In genomic region chr10:18222870-18223269, GRCh38 we compare ENCODE assay signal across 29 cellular contexts.
"Had no signal": no experiment of that assay in that cellular context is flagged by ENCODE, and none has a peak within 500 bp of the region (broad histone marks: within the 10 kb centered on the region; RNA-seq: fewer than 3 reads in every experiment).

No MANE protein-coding gene starts in this region.

- H3K36me3 Mint-ChIP-seq: activated CD4-positive, alpha-beta memory T cell treated with anti-CD3 and anti-CD28 coated beads for 36 hours; activated naive CD4-positive, alpha-beta T cell treated with anti-CD3 and anti-CD28 coated beads, Interleukin-2, amount 10 ng/mL, durations not matched to agents 7 days and 5 days; mesothelial cell of epicardium; naive thymus-derived CD4-positive, alpha-beta T cell; stimulated activated effector memory CD8-positive, alpha-beta T cell treated with anti-CD3 and anti-CD28 coated beads, Interleukin-12 subunit alpha, Interleukin-12 subunit beta, amount 100 ng/mL, for 72 hours had no signal

- H2AFZ ChIP-seq: hepatocyte had no signal

- H3K9me3 ChIP-seq: breast epithelium, gastroesophageal sphincter, ovary, right lobe of liver, upper lobe of left lung, vagina had no signal

- ATAC-seq: esophagus mucosa; gastroesophageal sphincter; left cardiac atrium; naive thymus-derived CD4-positive, alpha-beta T cell; right lobe of liver; stimulated activated effector memory CD8-positive, alpha-beta T cell treated with anti-CD3 and anti-CD28 coated beads, Interleukin-12 subunit alpha, Interleukin-12 subunit beta, amount 100 ng/mL, for 72 hours had no signal

- H3K4me3 ChIP-seq: breast epithelium, gastroesophageal sphincter, hepatocyte, ovary, right lobe of liver, skin epidermis, upper lobe of left lung, vagina had no signal

- H3K36me3 ChIP-seq: breast epithelium, gastroesophageal sphincter, ovary, right lobe of liver, upper lobe of left lung, vagina had no signal

- H3K9me3 Mint-ChIP-seq: activated CD4-positive, alpha-beta memory T cell treated with anti-CD3 and anti-CD28 coated beads for 36 hours; activated naive CD4-positive, alpha-beta T cell treated with anti-CD3 and anti-CD28 coated beads, Interleukin-2, amount 10 ng/mL, durations not matched to agents 7 days and 5 days; activated T-cell treated with anti-CD3 and anti-CD28 coated beads, Interleukin-2, amount 50 U/mL, for 24 hours; mesothelial cell of epicardium; naive thymus-derived CD4-positive, alpha-beta T cell; stimulated activated effector memory CD8-positive, alpha-beta T cell treated with anti-CD3 and anti-CD28 coated beads, Interleukin-12 subunit alpha, Interleukin-12 subunit beta, amount 100 ng/mL, for 72 hours; stimulated activated naive CD8-positive, alpha-beta T cell treated with anti-CD3 and anti-CD28 coated beads, Interleukin-15, Interleukin-2, amounts not matched to agents 100 ng/mL and 50 ng/mL, for 24 hours; T-helper 2 cell treated with Interferon-gamma antibody and Interleukin-4, amounts not matched to agents 5 μg/mL and 100 μg/mL, for 36 hours had no signal

- H3K27ac ChIP-seq: breast epithelium, hepatocyte, right lobe of liver, skin epidermis, upper lobe of left lung, vagina had no signal

- H3K4me2 ChIP-seq: hepatocyte had no signal

- H3K27me3 Mint-ChIP-seq: activated naive CD4-positive, alpha-beta T cell treated with anti-CD3 and anti-CD28 coated beads, Interleukin-2, amount 10 ng/mL, durations not matched to agents 7 days and 5 days; activated T-cell treated with anti-CD3 and anti-CD28 coated beads, Interleukin-2, amount 50 U/mL, for 24 hours; naive thymus-derived CD4-positive, alpha-beta T cell; stimulated activated naive CD8-positive, alpha-beta T cell treated with anti-CD3 and anti-CD28 coated beads, Interleukin-15, Interleukin-2, amounts not matched to agents 100 ng/mL and 50 ng/mL, for 24 hours had no signal

- H3K4me1 ChIP-seq: breast epithelium, right lobe of liver, vagina had no signal

- H3K4me1 Mint-ChIP-seq: activated naive CD4-positive, alpha-beta T cell treated with anti-CD3 and anti-CD28 coated beads, Interleukin-2, amount 10 ng/mL, durations not matched to agents 7 days and 5 days; naive thymus-derived CD4-positive, alpha-beta T cell; stimulated activated effector memory CD8-positive, alpha-beta T cell treated with anti-CD3 and anti-CD28 coated beads, Interleukin-12 subunit alpha, Interleukin-12 subunit beta, amount 100 ng/mL, for 72 hours had no signal

- H3K27ac Mint-ChIP-seq: activated CD4-positive, alpha-beta memory T cell treated with anti-CD3 and anti-CD28 coated beads for 36 hours; activated naive CD4-positive, alpha-beta T cell treated with anti-CD3 and anti-CD28 coated beads, Interleukin-2, amount 10 ng/mL, durations not matched to agents 7 days and 5 days; activated T-cell treated with anti-CD3 and anti-CD28 coated beads, Interleukin-2, amount 50 U/mL, for 24 hours; mesothelial cell of epicardium; naive thymus-derived CD4-positive, alpha-beta T cell; progenitor cell of endocrine pancreas; stimulated activated effector memory CD8-positive, alpha-beta T cell treated with anti-CD3 and anti-CD28 coated beads, Interleukin-12 subunit alpha, Interleukin-12 subunit beta, amount 100 ng/mL, for 72 hours; stimulated activated naive CD8-positive, alpha-beta T cell treated with anti-CD3 and anti-CD28 coated beads, Interleukin-15, Interleukin-2, amounts not matched to agents 100 ng/mL and 50 ng/mL, for 24 hours; T-helper 2 cell treated with Interferon-gamma antibody and Interleukin-4, amounts not matched to agents 5 μg/mL and 100 μg/mL, for 36 hours had no signal

- H3K27me3 ChIP-seq: breast epithelium, gastroesophageal sphincter, hepatocyte, ovary, right lobe of liver, upper lobe of left lung, vagina had no signal

- H3K79me2 ChIP-seq: hepatocyte had no signal

- H3K4me3 Mint-ChIP-seq: activated CD4-positive, alpha-beta memory T cell treated with anti-CD3 and anti-CD28 coated beads for 36 hours; activated naive CD4-positive, alpha-beta T cell treated with anti-CD3 and anti-CD28 coated beads, Interleukin-2, amount 10 ng/mL, durations not matched to agents 7 days and 5 days; activated T-cell treated with anti-CD3 and anti-CD28 coated beads, Interleukin-2, amount 50 U/mL, for 24 hours; mesothelial cell of epicardium; naive thymus-derived CD4-positive, alpha-beta T cell; stimulated activated effector memory CD8-positive, alpha-beta T cell treated with anti-CD3 and anti-CD28 coated beads, Interleukin-12 subunit alpha, Interleukin-12 subunit beta, amount 100 ng/mL, for 72 hours; stimulated activated naive CD8-positive, alpha-beta T cell treated with anti-CD3 and anti-CD28 coated beads, Interleukin-15, Interleukin-2, amounts not matched to agents 100 ng/mL and 50 ng/mL, for 24 hours; T-helper 2 cell treated with Interferon-gamma antibody and Interleukin-4, amounts not matched to agents 5 μg/mL and 100 μg/mL, for 36 hours had no signal

- DNase-seq: activated CD4-positive, alpha-beta memory T cell treated with anti-CD3 and anti-CD28 coated beads for 36 hours; activated CD4-positive, alpha-beta T cell treated with anti-CD3 and anti-CD28 coated beads for 48 hours; activated CD8-positive, alpha-beta memory T cell treated with anti-CD3 and anti-CD28 coated beads, Interleukin-2, amount 50 U/mL, for 48 hours; activated gamma-delta T cell; activated naive CD4-positive, alpha-beta T cell treated with anti-CD3 and anti-CD28 coated beads, Interleukin-2, amount 10 ng/mL, durations not matched to agents 7 days and 5 days; activated T-cell treated with anti-CD3 and anti-CD28 coated beads, Interleukin-2, amount 50 U/mL, for 24 hours; amygdala; central memory CD4-positive, alpha-beta T cell; islet precursor cell; left cardiac atrium; naive thymus-derived CD4-positive, alpha-beta T cell; ovary; right lobe of liver; stimulated activated CD4-positive, alpha-beta T cell treated with anti-CD3 and anti-CD28 coated beads, Interleukin-12 subunit alpha, Interleukin-12 subunit beta, amount 100 ng/mL, for 4 hours; stimulated activated CD4-positive, alpha-beta T cell treated with anti-CD3 and anti-CD28 coated beads, Interleukin-4, amount 100 ng/mL, for 1 hour; substantia nigra; T-helper 1 cell; upper lobe of left lung had no signal
